1 cellular context compared by ENCODE assay signal in genomic region chr1:248863011-248863881, GRCh38.
A peak's percentile ranks its signal among the peaks of the same experiment; 100 is the strongest.
TF ChIP-seq lines count a peak whose summit lies in the region.

No MANE protein-coding gene starts in this region.

TF ChIP-seq in K562, 482 proteins besides CTCF, POLR2A, EP300 and RAD21 (continues in another document):
- TF ChIP-seq PRDM10 (IDR thresholded peaks at IDR 0.05; ENCODE audit: partially characterized antibody), result no peak
- no peak for TF ChIP-seq CXXC5 (CRISPR knock-in tag; IDR thresholded peaks at IDR 0.05)
- no peak for TF ChIP-seq POLR3G (IDR thresholded peaks at IDR 0.05; ENCODE audit: extremely low read depth, insufficient read length, insufficient replicate concordance)
- TF ChIP-seq MBD2 (IDR thresholded peaks at IDR 0.05; ENCODE audit: borderline replicate concordance, low read depth), result no peak
- TF ChIP-seq ZNF24 (IDR thresholded peaks at IDR 0.05), result no peak
- no peak for TF ChIP-seq RBM17 (IDR thresholded peaks at IDR 0.05; ENCODE audit: borderline replicate concordance, low read depth, low read length)
- TF ChIP-seq PHF8 (IDR thresholded peaks at IDR 0.05; ENCODE audit: borderline replicate concordance, low read length), result peak; percentile 64; the same call in 1 of the 2 replicates
- TF ChIP-seq MYC (IDR thresholded peaks at IDR 0.05; ENCODE audit: low read depth, low read length), result no peak
- TF ChIP-seq MYC (CRISPR knock-in tag; IDR thresholded peaks at IDR 0.05; ENCODE audit: borderline replicate concordance, low read depth), result no peak
- peak; percentile 46 to 51 for TF ChIP-seq E2F6 (IDR thresholded peaks at IDR 0.05; ENCODE audit: borderline replicate concordance in 1 of 2, extremely low read depth in 1 of 2, insufficient read depth in 1 of 2, insufficient read length in 1 of 2, low read depth in 1 of 2, low read length in 1 of 2, poor library complexity in 1 of 2, severe bottlenecking in 1 of 2)
- TF ChIP-seq IRF1 (CRISPR knock-in tag; IDR thresholded peaks at IDR 0.05; ENCODE audit: borderline replicate concordance), result no peak
- TF ChIP-seq HNRNPLL (IDR thresholded peaks at IDR 0.05; ENCODE audit: low read depth, low read length, poor library complexity, severe bottlenecking), result no peak
- no peak for TF ChIP-seq RERE (CRISPR knock-in tag; IDR thresholded peaks at IDR 0.05; ENCODE audit: borderline replicate concordance)
- no peak for TF ChIP-seq SIN3B (IDR thresholded peaks at IDR 0.05; ENCODE audit: low read depth)
- TF ChIP-seq ZSCAN29 (IDR thresholded peaks at IDR 0.05), result no peak
- 0 out of 2 replicates have a peak, but pooled peaks have one; percentile 32 for TF ChIP-seq CTBP1 (IDR thresholded peaks at IDR 0.05; ENCODE audit: borderline replicate concordance)
- TF ChIP-seq E2F3 (CRISPR knock-in tag; IDR thresholded peaks at IDR 0.05), result no peak
- TF ChIP-seq SNIP1 (IDR thresholded peaks at IDR 0.05; ENCODE audit: low read depth), result no peak
- TF ChIP-seq FIP1L1 (IDR thresholded peaks at IDR 0.05; ENCODE audit: low read depth, low read length, poor library complexity, severe bottlenecking), result peak; percentile 60
- TF ChIP-seq POLR2AphosphoS5 (IDR thresholded peaks at IDR 0.05; ENCODE audit: control insufficient read depth, insufficient read depth, low read depth, low read length), result no peak
- TF ChIP-seq MAX (CRISPR knock-in tag; IDR thresholded peaks at IDR 0.05), result peak; percentile 8; the same call in 1 of the 2 replicates
- TF ChIP-seq FOXK1 (CRISPR knock-in tag; IDR thresholded peaks at IDR 0.05; ENCODE audit: borderline replicate concordance), result no peak
- TF ChIP-seq MGA (IDR thresholded peaks at IDR 0.05), result 0 out of 2 replicates have a peak, but pooled peaks have one; percentile 19
- TF ChIP-seq ZHX1 (conservative IDR thresholded peaks at IDR 0.05; ENCODE audit: low read length), result no peak
